In the genomic region with DNA sequence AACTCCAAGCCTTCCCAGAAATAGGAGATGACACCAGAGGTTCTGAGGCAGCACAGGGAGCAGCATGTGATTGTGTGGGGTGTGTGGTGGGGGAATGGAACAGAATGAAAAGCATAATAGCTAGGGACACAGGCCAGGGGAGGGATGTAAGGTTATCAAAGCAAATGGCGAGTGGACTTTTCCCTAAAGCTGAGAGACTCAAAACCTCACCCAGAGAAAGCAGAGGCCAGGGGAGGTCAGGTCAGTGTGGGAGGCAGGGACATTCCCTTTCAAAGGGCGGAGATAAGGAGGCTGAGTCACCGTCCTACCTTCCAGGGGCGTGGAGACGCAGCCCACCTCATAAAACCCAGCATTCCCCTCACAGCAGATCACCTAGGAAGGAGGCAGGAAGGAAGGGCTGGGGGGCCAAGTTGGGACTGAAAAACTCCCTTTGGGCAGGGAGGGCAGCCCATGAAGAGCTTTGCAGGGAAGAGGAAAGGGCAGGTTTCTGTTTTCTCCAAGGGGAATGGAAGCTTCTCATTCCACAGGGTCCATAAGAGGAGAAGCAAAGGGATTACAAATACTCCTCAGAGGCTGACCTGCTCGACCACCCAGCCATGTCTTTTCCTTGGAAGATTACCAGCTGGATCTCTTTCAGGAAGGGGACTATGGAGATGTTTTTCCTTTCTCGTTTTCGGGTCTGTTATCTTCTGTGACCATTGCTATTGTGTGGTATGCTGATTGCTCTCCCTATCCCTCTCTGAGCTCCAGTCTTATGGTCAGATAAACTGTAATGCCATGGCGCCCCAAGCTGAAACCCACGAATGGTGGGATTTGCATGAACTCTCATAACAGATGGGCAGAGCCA, we compare ENCODE assay signal across 12 cellular contexts. TPM values are rescaled to one million over a fixed set of nuclear protein-coding genes. Genes with fewer than 3 reads are reported as not detected.
DNase-seq lines count a peak whose midpoint lies in the region; ATAC-seq, FAIRE-seq and TF ChIP-seq lines count a peak whose summit lies in the region.
"Had no signal": no experiment of that assay in that cellular context is flagged by ENCODE, and none has a peak within 500 bp of the region (broad histone marks: within the 10 kb centered on the region; RNA-seq: fewer than 3 reads in every experiment).

No MANE protein-coding gene starts in this region.

- no peaks in the 10 kb centered on the region for H3K9me3 ChIP-seq in small intestine (ENCODE audit: control insufficient read depth, low read depth)

- CTCF ChIA-PET in activated CD4-positive, alpha-beta T cell treated with anti-CD3 and anti-CD28 coated beads for 36 hours (lab: Charles Lee), result interaction anchor here (0.6 to 1.7 kb wide), 14 partner anchors 10 to 248 kb away, joined by 3 to 6 read pairs (median 4); partner anchors contain the start of genes LSM2, LY6G5B and TNF

- DNase-seq in activated CD4-positive, alpha-beta T cell treated with anti-CD3 and anti-CD28 coated beads for 36 hours, result no peak
- no peak for DNase-seq in activated CD4-positive, alpha-beta T cell treated with anti-CD3 and anti-CD28 coated beads, Interleukin-2, amount 50 U/mL, for 1 hour
- peak; percentile 19 for DNase-seq in fibroblast of villous mesenchyme (ENCODE audit: low read depth)
- peak; percentile 92 for DNase-seq in small intestine
- no peak for DNase-seq in EL
- DNase-seq: dorsolateral prefrontal cortex, NCI-H1092, occipital lobe had no signal

- peaks cover 13 to 16% of the 10 kb centered on the region in 2 donors for H3K36me3 ChIP-seq in small intestine (ENCODE audit: control insufficient read depth in 2 of 2, insufficient read depth in 2 of 2, low read length in 2 of 2)

- no peaks in the 10 kb centered on the region for H3K27me3 ChIP-seq in small intestine (ENCODE audit: control insufficient read depth in 2 of 2, insufficient read depth in 2 of 2, low read length in 2 of 2)
- H3K27me3 ChIP-seq: dorsolateral prefrontal cortex had no signal

- no peak for FAIRE-seq in small intestine (lab: Jason Lieb, UNC)
- FAIRE-seq: A204.1 had no signal

- H3K4me3 ChIP-seq in fibroblast of villous mesenchyme (ENCODE audit: low read depth, low read length), result no peak overlapping the region
- no peak overlapping the region for H3K4me3 ChIP-seq in small intestine (ENCODE audit: low read depth in 1 of 2, low read length in 2 of 2)
- H3K4me3 ChIP-seq: dorsolateral prefrontal cortex had no signal

- intact Hi-C loops in activated CD4-positive, alpha-beta T cell treated with anti-CD3 and anti-CD28 coated beads for 36 hours (cut with DNase I, micrococcal nuclease), result no loop called here

- no peaks in the 10 kb centered on the region for H3K9me3 Mint-ChIP-seq in activated CD4-positive, alpha-beta T cell treated with anti-CD3 and anti-CD28 coated beads for 36 hours (ENCODE audit: low read depth)

- no peak overlapping the region for H3K4me3 Mint-ChIP-seq in activated CD4-positive, alpha-beta T cell treated with anti-CD3 and anti-CD28 coated beads for 36 hours

- TF ChIP-seq CTCF in fibroblast of villous mesenchyme (IDR thresholded peaks at IDR 0.05; ENCODE audit: insufficient read depth, low read depth, low read length), result no peak

- POLR2A ChIA-PET in activated CD4-positive, alpha-beta T cell treated with anti-CD3 and anti-CD28 coated beads for 36 hours (lab: Charles Lee), result no interaction called here

- 31 to 59% (median 52%) methylated on average over 10 of the region's 10 CpGs for WGBS in small intestine, 3 donors

- H3K27ac Mint-ChIP-seq in activated CD4-positive, alpha-beta T cell treated with anti-CD3 and anti-CD28 coated beads for 36 hours, result peak overlapping the region; percentile 69

- H3K4me1 Mint-ChIP-seq in activated CD4-positive, alpha-beta T cell treated with anti-CD3 and anti-CD28 coated beads for 36 hours, result peaks cover 7% of the 10 kb centered on the region

- H3K27me3 Mint-ChIP-seq in activated CD4-positive, alpha-beta T cell treated with anti-CD3 and anti-CD28 coated beads for 36 hours, result no peaks in the 10 kb centered on the region

- H3K4me1 ChIP-seq in small intestine (ENCODE audit: control insufficient read depth in 2 of 2, insufficient read depth in 1 of 2, low read depth in 1 of 2, low read length in 1 of 2), result no peaks in the 10 kb centered on the region

- peaks cover 24% of the 10 kb centered on the region for H3K36me3 Mint-ChIP-seq in activated CD4-positive, alpha-beta T cell treated with anti-CD3 and anti-CD28 coated beads for 36 hours (ENCODE audit: low read depth)

- H3K27ac ChIP-seq in small intestine (ENCODE audit: low read depth in 1 of 2, low read length in 1 of 2), result peak overlapping the region; percentile 52 to 92

- no peak for ATAC-seq in activated CD4-positive, alpha-beta T cell treated with anti-CD3 and anti-CD28 coated beads for 36 hours
- ATAC-seq in GM18868 (IDR thresholded peaks at IDR 0.05; ENCODE audit: unreplicated experiment), result no peak

RNA-seq across cellular contexts. Expression of gene LY6G5C, which starts 9.6 kb away (rescaled TPM):
- 1 to 10 TPM; 1.2 to 1.5 TPM for total RNA-seq in activated CD4-positive, alpha-beta T cell treated with anti-CD3 and anti-CD28 coated beads for 36 hours
- 0.43 and 0.64 TPM in 2 replicates for total RNA-seq in fibroblast of villous mesenchyme
- 1 to 10 TPM; 2.6 to 3.8 (median 2.9) TPM for polyA plus RNA-seq in small intestine

RNA-seq across cellular contexts. Expression of gene ABHD16A, which starts 12.7 kb away (rescaled TPM):
- total RNA-seq in activated CD4-positive, alpha-beta T cell treated with anti-CD3 and anti-CD28 coated beads for 36 hours, result 10 to 100 TPM; 20.9 to 25.1 TPM
- 43.2 and 76.0 TPM in 2 replicates for total RNA-seq in fibroblast of villous mesenchyme
- 10 to 100 TPM; 34.6 to 53.2 (median 47.3) TPM for polyA plus RNA-seq in small intestine

RNA-seq across cellular contexts. Expression of gene LY6G6F, which starts 16.2 kb away (rescaled TPM):
- total RNA-seq in activated CD4-positive, alpha-beta T cell treated with anti-CD3 and anti-CD28 coated beads for 36 hours, result not detected
- total RNA-seq in fibroblast of villous mesenchyme, result not detected in 2 replicates
- polyA plus RNA-seq in small intestine, result not detected
- total RNA-seq: dorsolateral prefrontal cortex; occipital lobe; T-helper 2 cell treated with Interferon-gamma antibody and Interleukin-4, amounts not matched to agents 100 ng/mL and 5 ng/mL, for 36 hours; urinary bladder had no signal
- polyA plus RNA-seq: urinary bladder had no signal

RNA-seq across cellular contexts. Expression of gene LY6G5B, which starts 20.7 kb away (rescaled TPM):
- total RNA-seq in activated CD4-positive, alpha-beta T cell treated with anti-CD3 and anti-CD28 coated beads for 36 hours, result 10 to 100 TPM; 11.3 to 15.5 TPM
- total RNA-seq in fibroblast of villous mesenchyme, result 3.2 and 3.9 TPM in 2 replicates
- 1 to 10 TPM; 3.8 to 4.5 (median 3.9) TPM for polyA plus RNA-seq in small intestine

RNA-seq across cellular contexts. Expression of gene CSNK2B, which starts 24.6 kb away (rescaled TPM):
- 100 to 1,000 TPM; 239 to 346 TPM for total RNA-seq in activated CD4-positive, alpha-beta T cell treated with anti-CD3 and anti-CD28 coated beads for 36 hours
- total RNA-seq in fibroblast of villous mesenchyme, result 136 and 144 TPM in 2 replicates
- polyA plus RNA-seq in small intestine, result 100 to 1,000 TPM; 185 to 231 (median 223) TPM

Comparison
In these comparisons a context has a peak if more than half of its experiments do, and no peak if none do; other contexts are left out.
1. DNase-seq: peak in fibroblast of villous mesenchyme (single experiment) and small intestine (single experiment); none in activated CD4-positive, alpha-beta T cell treated with anti-CD3 and anti-CD28 coated beads for 36 hours (single experiment), activated CD4-positive, alpha-beta T cell treated with anti-CD3 and anti-CD28 coated beads, Interleukin-2, amount 50 U/mL, for 1 hour (single experiment) and EL (single experiment).